ENCODE assay signal across 1 cellular context in the genomic region with DNA sequence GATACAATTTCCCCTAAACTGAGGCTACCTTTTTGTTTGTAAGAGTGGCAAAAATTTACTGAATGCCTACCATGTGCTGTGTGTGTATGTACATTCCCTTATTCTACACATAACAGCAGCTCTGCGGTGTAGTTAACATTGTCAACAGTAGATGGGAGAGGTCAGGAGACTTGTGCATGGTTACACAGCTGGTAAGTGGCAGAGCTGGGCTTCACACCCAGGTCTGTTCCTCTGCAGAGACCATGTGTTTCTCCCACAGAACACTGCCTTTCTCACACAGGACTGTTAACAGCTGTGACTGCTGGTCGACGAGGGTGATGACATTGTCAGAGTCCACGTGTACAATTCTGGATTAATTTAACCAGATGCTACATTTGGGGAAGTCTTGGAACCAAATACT.
TF ChIP-seq lines count a peak whose summit lies in the region.

No MANE protein-coding gene starts in this region.

TF ChIP-seq in WTC11, 78 proteins besides CTCF, POLR2A, EP300 and RAD21 (continued from another document):
- TF ChIP-seq ZNF425 (CRISPR knock-in tag; conservative IDR thresholded peaks at IDR 0.05) (no peak), ZNF671 (CRISPR knock-in tag; IDR thresholded peaks at IDR 0.05) (no peak), SOX15 (CRISPR knock-in tag; IDR thresholded peaks at IDR 0.05) (no peak), ZNF232 (CRISPR knock-in tag; IDR thresholded peaks at IDR 0.05) (no peak), ZNF219 (CRISPR knock-in tag; IDR thresholded peaks at IDR 0.05; ENCODE audit: borderline replicate concordance) (no peak), NFYB (CRISPR knock-in tag; conservative IDR thresholded peaks at IDR 0.05; ENCODE audit: low read depth) (no peak)
- TF ChIP-seq, protein P1, sequence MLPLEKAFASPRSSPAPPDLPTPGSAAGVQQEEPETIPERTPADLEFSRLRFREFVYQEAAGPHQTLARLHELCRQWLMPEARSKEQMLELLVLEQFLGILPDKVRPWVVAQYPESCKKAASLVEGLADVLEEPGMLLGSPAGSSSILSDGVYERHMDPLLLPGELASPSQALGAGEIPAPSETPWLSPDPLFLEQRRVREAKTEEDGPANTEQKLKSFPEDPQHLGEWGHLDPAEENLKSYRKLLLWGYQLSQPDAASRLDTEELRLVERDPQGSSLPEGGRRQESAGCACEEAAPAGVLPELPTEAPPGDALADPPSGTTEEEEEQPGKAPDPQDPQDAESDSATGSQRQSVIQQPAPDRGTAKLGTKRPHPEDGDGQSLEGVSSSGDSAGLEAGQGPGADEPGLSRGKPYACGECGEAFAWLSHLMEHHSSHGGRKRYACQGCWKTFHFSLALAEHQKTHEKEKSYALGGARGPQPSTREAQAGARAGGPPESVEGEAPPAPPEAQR (CRISPR knock-in tag; IDR thresholded peaks at IDR 0.05) = no peak
TF ChIP-seq in WTC11: peak in this region for 0.
